Comparison of ENCODE assay signal across 26 cellular contexts in genomic region chr9:120999317-120999716, GRCh38. TPM values are rescaled to one million over a fixed set of nuclear protein-coding genes. Genes with fewer than 3 reads are reported as not detected.
DNase-seq lines count a peak whose midpoint lies in the region; ATAC-seq, FAIRE-seq and TF ChIP-seq lines count a peak whose summit lies in the region.
"Had no signal": no experiment of that assay in that cellular context is flagged by ENCODE, and none has a peak within 500 bp of the region (broad histone marks: within the 10 kb centered on the region; RNA-seq: fewer than 3 reads in every experiment).

No MANE protein-coding gene starts in this region.

- ATAC-seq in K562 (no peak), HepG2 (no peak), right lobe of liver (peak; percentile 18 to 71 (median 54)), upper lobe of left lung (ENCODE audit: low FRiP score in 2 of 2) (no peak)
- no peak for ATAC-seq in stimulated activated naive CD8-positive, alpha-beta T cell treated with anti-CD3 and anti-CD28 coated beads, Interleukin-15, amount 100 ng/mL, for 72 hours
- ATAC-seq: A549 had no signal

- no peaks in the 10 kb centered on the region for H3K27me3 Mint-ChIP-seq in Caco-2 (ENCODE audit: insufficient read depth, unreplicated experiment)
- no peaks in the 10 kb centered on the region for H3K27me3 Mint-ChIP-seq in stimulated activated naive CD8-positive, alpha-beta T cell treated with anti-CD3 and anti-CD28 coated beads, Interleukin-15, amount 100 ng/mL, for 72 hours
- H3K27me3 Mint-ChIP-seq: B cell; CD4-positive, alpha-beta memory T cell; CD8-positive, alpha-beta memory T cell had no signal

- BruUV-seq in K562 (replicated peaks; lab: Mats Ljungman, UMichigan): no TSS peak
- no TSS peak for BruUV-seq in HepG2 (replicated peaks; lab: Mats Ljungman, UMichigan)
- no TSS peak for BruUV-seq in Caco-2 (replicated peaks; lab: Mats Ljungman, UMichigan)

- H3K9me1 ChIP-seq in K562 (ENCODE audit: control insufficient read depth, insufficient read depth, low read length): no peaks in the 10 kb centered on the region

- CTCF ChIA-PET in K562 (lab: Yijun Ruan, JAX; ENCODE audit: low intra/inter-chr PET ratio): no interaction called here
- CTCF ChIA-PET in HepG2 (lab: Yijun Ruan, JAX; ENCODE audit: low intra/inter-chr PET ratio, low total read pairs): no interaction called here
- CTCF ChIA-PET in Caco-2 (lab: Charles Lee): interaction anchor here (1.0 to 2.2 kb wide), 3 partner anchors 14 to 61 kb away, joined by 3 to 11 read pairs (median 5); no protein-coding TSS in a partner anchor

- TF ChIP-seq POLR2A in H54 (IDR thresholded peaks at IDR 0.05; ENCODE audit: low read depth, low read length) (no peak), K562 (conservative IDR thresholded peaks at IDR 0.05) (no peak), HepG2 (IDR thresholded peaks at IDR 0.05; ENCODE audit: insufficient read depth in 1 of 2, low read depth in 2 of 2, low read length in 2 of 2) (no peak), right lobe of liver (IDR thresholded peaks at IDR 0.05) (no peak), upper lobe of left lung (IDR thresholded peaks at IDR 0.05) (no peak)

- no peaks in the 10 kb centered on the region for H3K27me3 ChIP-seq in K562 (ENCODE audit: control insufficient read depth in 2 of 2, insufficient read depth in 2 of 2, low read length in 2 of 2)
- no peaks in the 10 kb centered on the region for H3K27me3 ChIP-seq in HepG2 (ENCODE audit: control insufficient read depth in 1 of 2, insufficient read depth in 2 of 2, low read length in 2 of 2)
- H3K27me3 ChIP-seq in right lobe of liver: no peaks in the 10 kb centered on the region
- H3K27me3 ChIP-seq in osteoblast (ENCODE audit: insufficient read depth, low read length): no peaks in the 10 kb centered on the region
- no peaks in the 10 kb centered on the region for H3K27me3 ChIP-seq in upper lobe of left lung
- no peaks in the 10 kb centered on the region for H3K27me3 ChIP-seq in Caco-2 (replicated peaks; ENCODE audit: control insufficient read depth, insufficient read depth, low read length)
- H3K27me3 ChIP-seq: BLaER1 had no signal

- no peaks in the 10 kb centered on the region for H3K4me1 Mint-ChIP-seq in Caco-2 (ENCODE audit: low read depth, unreplicated experiment)
- H3K4me1 Mint-ChIP-seq in stimulated activated naive CD8-positive, alpha-beta T cell treated with anti-CD3 and anti-CD28 coated beads, Interleukin-15, amount 100 ng/mL, for 72 hours: no peaks in the 10 kb centered on the region
- H3K4me1 Mint-ChIP-seq: B cell; CD4-positive, alpha-beta memory T cell; CD4-positive, CD25-positive, alpha-beta regulatory T cell; CD8-positive, alpha-beta memory T cell had no signal

- intact Hi-C loops in K562 (cut with micrococcal nuclease) (no loop called here), HepG2 (cut with micrococcal nuclease; ENCODE audit: unreplicated experiment) (no loop called here), right lobe of liver (cut with DNase I) (no loop called here), Caco-2 (cut with micrococcal nuclease; ENCODE audit: unreplicated experiment) (no loop called here)

- H3K4me3 ChIP-seq in K562: no peak overlapping the region
- H3K4me3 ChIP-seq in HepG2 (replicated peaks in 1 of 3; ENCODE audit: insufficient read depth in 1 of 3, low read depth in 2 of 3, low read length in 3 of 3): no peak overlapping the region
- H3K4me3 ChIP-seq in right lobe of liver: no peak overlapping the region
- no peak overlapping the region for H3K4me3 ChIP-seq in osteoblast (ENCODE audit: insufficient read depth, low read length)
- H3K4me3 ChIP-seq in upper lobe of left lung: no peak overlapping the region
- H3K4me3 ChIP-seq in Caco-2 (ENCODE audit: low read depth, low read length): no peak overlapping the region
- H3K4me3 ChIP-seq: A549, BLaER1 had no signal

- no peaks in the 10 kb centered on the region for H3K9me3 Mint-ChIP-seq in Caco-2 (ENCODE audit: unreplicated experiment)
- no peaks in the 10 kb centered on the region for H3K9me3 Mint-ChIP-seq in stimulated activated naive CD8-positive, alpha-beta T cell treated with anti-CD3 and anti-CD28 coated beads, Interleukin-15, amount 100 ng/mL, for 72 hours
- H3K9me3 Mint-ChIP-seq: CD14-positive monocyte; CD4-positive, alpha-beta memory T cell; CD4-positive, CD25-positive, alpha-beta regulatory T cell; CD8-positive, alpha-beta memory T cell had no signal

- no peaks in the 10 kb centered on the region for H3K79me2 ChIP-seq in K562 (ENCODE audit: control insufficient read depth, insufficient read depth, low read length)
- H3K79me2 ChIP-seq in HepG2 (ENCODE audit: insufficient read depth, low read length): no peaks in the 10 kb centered on the region
- no peaks in the 10 kb centered on the region for H3K79me2 ChIP-seq in osteoblast (ENCODE audit: insufficient read depth, low read length)

- DNase-seq in H54 (ENCODE audit: insufficient read length, low spot score): no peak
- DNase-seq in K562 (ENCODE audit: extremely low read depth in 1 of 4, low spot score in 3 of 4): no peak
- DNase-seq in HepG2 (ENCODE audit: low spot score): no peak
- no peak for DNase-seq in right lobe of liver
- no peak for DNase-seq in osteoblast (ENCODE audit: insufficient read length, low spot score, missing footprints)
- DNase-seq in upper lobe of left lung: no peak
- no peak for DNase-seq in Caco-2
- DNase-seq in stimulated activated naive CD8-positive, alpha-beta T cell treated with anti-CD3 and anti-CD28 coated beads, Interleukin-15, amount 100 ng/mL, for 72 hours: no peak
- DNase-seq: AML-193; C1 segment of cervical spinal cord; Calu3; CD4-positive, alpha-beta memory T cell; CD4-positive, CD25-positive, alpha-beta regulatory T cell; CD8-positive, alpha-beta memory T cell; COR-L47; DMS79 treated with DMSO at 0.1 percent for 48 hours; GF-D8 had no signal

- H3K27ac Mint-ChIP-seq in Caco-2 (ENCODE audit: unreplicated experiment): no peak overlapping the region
- H3K27ac Mint-ChIP-seq in stimulated activated naive CD8-positive, alpha-beta T cell treated with anti-CD3 and anti-CD28 coated beads, Interleukin-15, amount 100 ng/mL, for 72 hours: no peak overlapping the region
- H3K27ac Mint-ChIP-seq: B cell; CD4-positive, alpha-beta memory T cell; CD4-positive, CD25-positive, alpha-beta regulatory T cell; CD8-positive, alpha-beta memory T cell had no signal

- H3K9me3 ChIP-seq in K562 (replicated peaks; ENCODE audit: control insufficient read depth, insufficient read depth, low read depth, low read length): no peaks in the 10 kb centered on the region
- H3K9me3 ChIP-seq in HepG2 (ENCODE audit: low read length): no peaks in the 10 kb centered on the region
- no peaks in the 10 kb centered on the region for H3K9me3 ChIP-seq in right lobe of liver
- no peaks in the 10 kb centered on the region for H3K9me3 ChIP-seq in osteoblast (ENCODE audit: low read depth, low read length)
- H3K9me3 ChIP-seq in upper lobe of left lung: no peaks in the 10 kb centered on the region
- H3K9me3 ChIP-seq in Caco-2: no peaks in the 10 kb centered on the region
- H3K9me3 ChIP-seq: A549, BLaER1 had no signal

- TF ChIP-seq RAD21 in K562 (CRISPR knock-in tag; conservative IDR thresholded peaks at IDR 0.05 in 1 of 2, IDR thresholded peaks at IDR 0.05 in 1 of 2) (no peak), HepG2 (CRISPR knock-in tag; IDR thresholded peaks at IDR 0.05) (no peak)

- in situ Hi-C loops in K562 (cut with MboI) (no loop called here), HepG2 (cut with HindIII; ENCODE audit: extremely low pct_ligation_motif_present, low pct_unique_long_range_greater_than_20kb) (no loop called here)

- TF ChIP-seq CTCF in K562 (IDR thresholded peaks at IDR 0.05 in 2 of 3, conservative IDR thresholded peaks at IDR 0.05 in 1 of 3; ENCODE audit: insufficient read depth in 2 of 3, low read depth in 1 of 3, low read length in 3 of 3) (no peak), HepG2 (CRISPR knock-in tag; IDR thresholded peaks at IDR 0.05) (no peak), right lobe of liver (IDR thresholded peaks at IDR 0.05) (no peak), osteoblast (IDR thresholded peaks at IDR 0.05; ENCODE audit: extremely low read depth, low read depth, low read length) (no peak), upper lobe of left lung (IDR thresholded peaks at IDR 0.05) (no peak), Caco-2 (IDR thresholded peaks at IDR 0.05; ENCODE audit: insufficient read depth in 1 of 2, low read depth in 1 of 2, low read length in 1 of 2, severe bottlenecking in 1 of 2, unreplicated experiment in 1 of 2) (no peak)

- H3K36me3 ChIP-seq in K562 (ENCODE audit: control insufficient read depth, insufficient read depth, low read length) (no peaks in the 10 kb centered on the region), HepG2 (replicated peaks in 1 of 2; ENCODE audit: control insufficient read depth in 1 of 2, insufficient read depth in 2 of 2, low read length in 2 of 2) (peaks cover 6 to 34% of the 10 kb centered on the region in 2 experiments), right lobe of liver (peaks cover 0 to 89% (median 39%) of the 10 kb centered on the region in 4 donors), osteoblast (ENCODE audit: insufficient read depth, low read length) (no peaks in the 10 kb centered on the region), upper lobe of left lung (no peaks in the 10 kb centered on the region), Caco-2 (ENCODE audit: control insufficient read depth, insufficient read depth, low read length) (no peaks in the 10 kb centered on the region)
- H3K36me3 ChIP-seq: BLaER1 had no signal

- H2AFZ ChIP-seq in K562 (ENCODE audit: low read depth, low read length) (no peak overlapping the region), HepG2 (ENCODE audit: low read length) (no peak overlapping the region), osteoblast (ENCODE audit: low read length) (no peak overlapping the region)

- peaks cover 6% of the 10 kb centered on the region for H3K36me3 Mint-ChIP-seq in Caco-2 (ENCODE audit: insufficient read depth, unreplicated experiment)
- H3K36me3 Mint-ChIP-seq: CD4-positive, alpha-beta memory T cell; CD4-positive, CD25-positive, alpha-beta regulatory T cell had no signal

- TF ChIP-seq EP300 in K562 (IDR thresholded peaks at IDR 0.05; ENCODE audit: low read length) (no peak), HepG2 (IDR thresholded peaks at IDR 0.05; ENCODE audit: low read depth in 2 of 2, low read length in 2 of 2) (no peak), HepG2 (CRISPR knock-in tag; IDR thresholded peaks at IDR 0.05; ENCODE audit: borderline replicate concordance) (no peak), upper lobe of left lung (IDR thresholded peaks at IDR 0.05) (no peak)

- no peaks in the 10 kb centered on the region for H4K20me1 ChIP-seq in K562 (replicated peaks; ENCODE audit: control insufficient read depth, insufficient read depth, low read length)
- no peaks in the 10 kb centered on the region for H4K20me1 ChIP-seq in HepG2 (ENCODE audit: insufficient read depth, low read length)
- H4K20me1 ChIP-seq in osteoblast (ENCODE audit: insufficient read depth, low read length): no peaks in the 10 kb centered on the region
- H4K20me1 ChIP-seq: BLaER1 had no signal

- H3K4me3 Mint-ChIP-seq in Caco-2 (ENCODE audit: unreplicated experiment): no peak overlapping the region
- no peak overlapping the region for H3K4me3 Mint-ChIP-seq in stimulated activated naive CD8-positive, alpha-beta T cell treated with anti-CD3 and anti-CD28 coated beads, Interleukin-15, amount 100 ng/mL, for 72 hours
- H3K4me3 Mint-ChIP-seq: B cell; CD14-positive monocyte; CD4-positive, alpha-beta memory T cell; CD4-positive, CD25-positive, alpha-beta regulatory T cell; CD8-positive, alpha-beta memory T cell had no signal

- H3K4me2 ChIP-seq in K562 (ENCODE audit: insufficient read depth, low read length) (no peak overlapping the region), HepG2 (ENCODE audit: low read depth, low read length) (no peak overlapping the region), osteoblast (ENCODE audit: insufficient read depth, low read length) (no peak overlapping the region)
- H3K4me2 ChIP-seq: A549, BLaER1 had no signal

- WGBS in K562 (ENCODE audit: insufficient coverage, low coverage, missing lambda C conversion rate): 0% methylated on average over 2 of the region's 2 CpGs
- WGBS in HepG2 (ENCODE audit: low lambda C conversion rate): 82% methylated on average over 2 of the region's 2 CpGs
- 76% methylated on average over 2 of the region's 2 CpGs for WGBS in right lobe of liver (ENCODE audit: insufficient coverage, low coverage, low lambda C conversion rate, missing lambda C conversion rate)
- 88 to 94% methylated on average over 2 of the region's 2 CpGs for WGBS in upper lobe of left lung, 2 donors

- H3K4me1 ChIP-seq in K562 (replicated peaks in 1 of 2; ENCODE audit: control insufficient read depth in 2 of 2, insufficient read depth in 2 of 2, low read length in 2 of 2) (no peaks in the 10 kb centered on the region), HepG2 (ENCODE audit: insufficient read depth, low read length) (peaks cover 26% of the 10 kb centered on the region), right lobe of liver (peaks cover 0 to 37% (median 5%) of the 10 kb centered on the region in 4 donors), osteoblast (ENCODE audit: insufficient read depth, low read length) (no peaks in the 10 kb centered on the region), upper lobe of left lung (no peaks in the 10 kb centered on the region), Caco-2 (peaks cover 5% of the 10 kb centered on the region; the same call in 1 of the 2 replicates)
- H3K4me1 ChIP-seq: A549, BLaER1 had no signal

- H3K27ac ChIP-seq in K562 (ENCODE audit: extremely low read depth, low read depth, low read length) (no peak overlapping the region), HepG2 (ENCODE audit: extremely low read length, insufficient read depth, low read length) (no peak overlapping the region), right lobe of liver (peak overlapping the region in 1 of 3 donors; percentile 3), osteoblast (ENCODE audit: low read depth, low read length) (no peak overlapping the region), upper lobe of left lung (no peak overlapping the region)
- H3K27ac ChIP-seq: 22Rv1, A549, BLaER1 had no signal

- POLR2A ChIA-PET in K562 (lab: Yijun Ruan, JAX) (no interaction called here), HepG2 (lab: Yijun Ruan, JAX) (no interaction called here), Caco-2 (lab: Charles Lee) (no interaction called here)

- FAIRE-seq in H54 (lab: Jason Lieb, UNC): peak; percentile 75
- no peak for FAIRE-seq in K562 (lab: Jason Lieb, UNC)
- FAIRE-seq in HepG2 (lab: Jason Lieb, UNC): no peak
- FAIRE-seq: D721Med, G401.6, GM12891, GM19239 had no signal

- H3K9ac ChIP-seq in K562 (ENCODE audit: insufficient read depth in 1 of 2, low read depth in 2 of 2, low read length in 2 of 2) (no peak overlapping the region), HepG2 (ENCODE audit: insufficient read depth, low read depth, low read length) (no peak overlapping the region)
- H3K9ac ChIP-seq: BLaER1 had no signal

RNA-seq across cellular contexts. Expression of gene C5, which starts 50.8 kb away (rescaled TPM):
- total RNA-seq in K562 (2011; cell fraction: chromatin; rRNA removed; ENCODE audit: low replicate concordance): 0.19 and 0.65 TPM in 2 replicates
- 0.13 TPM in 1 of 2 replicates, not detected in the other for total RNA-seq in K562 (2011; cell fraction: nucleolus; rRNA removed)
- 0.08 and 0.22 TPM in 2 replicates for total RNA-seq in K562 (2011; cell fraction: nucleoplasm; rRNA removed)
- total RNA-seq in K562 (2014; rRNA removed) (0.41 and 0.86 TPM in 2 replicates), K562 (2014; rRNA removed; fragmentation: Illumina TruSeq; extraction: Trizol) (0.51 and 0.65 TPM in 2 replicates), K562 (2015; rRNA removed; fragmentation: Illumina TruSeq; extraction: Trizol) (0.79 and 0.91 TPM in 2 replicates), K562 (2021) (0.42 and 0.56 TPM in 2 replicates), HepG2 (2016; rRNA removed; fragmentation: Illumina TruSeq; extraction: Trizol) (29.8 and 57.6 TPM in 2 replicates), right lobe of liver (100 to 1,000 TPM; 251 to 616 (median 411) TPM), osteoblast (5.1 and 5.6 TPM in 2 replicates), upper lobe of left lung (10 to 100 TPM in 5 of 6 donors, 1 to 10 TPM in 1; 7.1 to 18.9 (median 16.8) TPM), Caco-2 (2022) (10.8 and 14.9 TPM in 2 replicates)
- polyA plus RNA-seq in K562 (2011; rRNA removed) (0.50 and 0.62 TPM in 2 replicates), K562 (2014; fragmentation: Illumina TruSeq; extraction: Trizol) (0.32 and 0.34 TPM in 2 replicates), K562 (2014; fragmentation: Nextera tagmentation; extraction: Ambion mirVana) (under 1 TPM; 0.08 to 0.15 TPM), K562 (2014; rRNA removed) (0.27 and 0.81 TPM in 2 replicates), HepG2 (2011; rRNA removed) (192 and 242 TPM in 2 replicates)
- polyA plus RNA-seq in K562 (2011; cell fraction: cytosol; rRNA removed): 0.06 and 0.16 TPM in 2 replicates
- 0.27 and 0.31 TPM in 2 replicates for polyA plus RNA-seq in K562 (2011; cell fraction: nucleus; rRNA removed)
- 0.39 and 1.6 TPM in 2 replicates for polyA plus RNA-seq in K562 (2012)
- polyA minus RNA-seq in K562 (2011; rRNA and poly(A)+ RNA removed): 0.56 and 1.4 TPM in 2 replicates
- polyA minus RNA-seq in K562 (2011; cell fraction: cytosol; rRNA and poly(A)+ RNA removed): 2.5 TPM in 1 of 2 replicates, not detected in the other
- polyA minus RNA-seq in K562 (2011; cell fraction: nucleus; rRNA and poly(A)+ RNA removed): 0.40 and 1.1 TPM in 2 replicates
- 5.8 and 7.1 TPM in 2 replicates for total RNA-seq in HepG2 (2016; cell fraction: cytosol; rRNA removed; fragmentation: Illumina TruSeq; extraction: Trizol; ENCODE audit: low read depth)
- 28.2 and 56.6 TPM in 2 replicates for total RNA-seq in HepG2 (2016; cell fraction: insoluble cytoplasmic fraction; rRNA removed; fragmentation: Illumina TruSeq; extraction: Trizol)
- total RNA-seq in HepG2 (2016; cell fraction: membrane; rRNA removed; fragmentation: Illumina TruSeq; extraction: Trizol): 5.7 and 8.3 TPM in 2 replicates
- 61.5 and 74.8 TPM in 2 replicates for total RNA-seq in HepG2 (2016; cell fraction: nucleus; rRNA removed; fragmentation: Illumina TruSeq; extraction: Trizol)
- polyA plus RNA-seq in HepG2 (2011; cell fraction: cytosol; rRNA removed): 79.8 and 172 TPM in 2 replicates
- polyA plus RNA-seq in HepG2 (2011; cell fraction: nucleus; rRNA removed): 116 and 151 TPM in 2 replicates
- 82.5 and 211 TPM in 2 replicates for polyA plus RNA-seq in HepG2 (2012)
- polyA plus RNA-seq in HepG2 (2016; cell fraction: cytosol; fragmentation: Illumina TruSeq; extraction: Trizol; ENCODE audit: low read depth): 1.4 and 1.8 TPM in 2 replicates
- 14.3 and 16.7 TPM in 2 replicates for polyA plus RNA-seq in HepG2 (2016; cell fraction: insoluble cytoplasmic fraction; fragmentation: Illumina TruSeq; extraction: Trizol; ENCODE audit: low read depth)
- polyA plus RNA-seq in HepG2 (2016; cell fraction: membrane; fragmentation: Illumina TruSeq; extraction: Trizol; ENCODE audit: low read depth): 2.3 and 2.7 TPM in 2 replicates
- 55.2 and 57.5 TPM in 2 replicates for polyA plus RNA-seq in HepG2 (2016; cell fraction: nucleus; fragmentation: Illumina TruSeq; extraction: Trizol; ENCODE audit: insufficient read depth, low read depth)
- 1.5 and 59.8 TPM in 2 replicates for polyA minus RNA-seq in HepG2 (2011; rRNA and poly(A)+ RNA removed; ENCODE audit: low replicate concordance)
- 115 and 233 TPM in 2 replicates for polyA minus RNA-seq in HepG2 (2011; cell fraction: cytosol; rRNA and poly(A)+ RNA removed)
- polyA minus RNA-seq in HepG2 (2011; cell fraction: nucleus; rRNA and poly(A)+ RNA removed): 307 and 447 TPM in 2 replicates
- polyA plus RNA-seq: CD8-positive, alpha-beta memory T cell had no signal

Comparison
In these comparisons a context has a peak if more than half of its experiments do, and no peak if none do; other contexts are left out.
1. ATAC-seq: peak in right lobe of liver (4 of 4); none in K562 (single experiment), HepG2 (single experiment), upper lobe of left lung (0 of 2) and stimulated activated naive CD8-positive, alpha-beta T cell treated with anti-CD3 and anti-CD28 coated beads, Interleukin-15, amount 100 ng/mL, for 72 hours (single experiment).